In the genomic region with DNA sequence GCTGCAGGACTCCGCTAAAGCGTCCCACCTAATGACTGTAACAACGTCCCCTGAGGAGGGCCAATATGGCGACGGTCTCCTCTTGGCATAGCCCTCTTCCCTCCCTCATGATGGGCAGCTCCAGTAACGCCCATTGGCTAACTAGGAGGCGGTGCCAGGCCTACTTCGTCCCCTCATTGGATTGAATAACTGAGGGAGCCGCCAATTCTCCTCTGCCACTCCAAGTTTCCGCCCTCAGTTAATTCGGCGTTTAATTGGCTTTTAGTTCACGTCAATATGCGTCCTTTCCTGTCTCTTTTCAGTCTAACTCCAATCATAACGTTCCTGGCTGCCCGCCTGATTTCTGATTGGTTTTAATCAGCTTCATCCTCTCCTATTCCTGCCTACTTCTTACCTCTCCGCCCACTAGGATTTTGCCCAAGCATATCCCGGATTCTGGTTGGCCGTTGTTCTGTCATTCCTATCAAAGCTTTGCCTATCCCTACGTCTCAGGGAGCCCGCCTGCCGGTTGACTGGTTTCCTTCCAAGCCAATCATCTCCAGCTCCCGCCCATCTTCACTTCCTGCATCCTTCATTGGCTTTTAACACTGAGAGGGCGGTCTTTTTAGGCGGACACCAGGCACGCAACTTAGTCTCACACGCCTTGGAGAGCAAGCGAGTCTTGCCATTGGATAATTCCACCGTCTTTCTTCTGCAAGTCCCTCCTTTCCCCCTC, we compare ENCODE assay signal across 1 cellular context.
TF ChIP-seq lines count a peak whose summit lies in the region.

No MANE protein-coding gene starts in this region.

TF ChIP-seq in HCT116, 20 proteins besides CTCF, POLR2A, EP300 and RAD21:
- TF ChIP-seq TCF7L2 (IDR thresholded peaks at IDR 0.05; ENCODE audit: borderline replicate concordance, extremely low read depth, insufficient read depth, insufficient read length) (peak; percentile 58), YY1 (IDR thresholded peaks at IDR 0.05; ENCODE audit: extremely low read depth, insufficient replicate concordance, low read depth, low read length) (peak; percentile 96), POLR2AphosphoS5 (IDR thresholded peaks at IDR 0.05; ENCODE audit: low read depth, low read length) (peak; percentile 95), ZFX (IDR thresholded peaks at IDR 0.05) (no peak)
